In genomic region chr11:130706572-130706971, GRCh38 we compare ENCODE assay signal across 28 cellular contexts.
DNase-seq lines count a peak whose midpoint lies in the region; ATAC-seq and TF ChIP-seq lines count a peak whose summit lies in the region.
"Had no signal": no experiment of that assay in that cellular context is flagged by ENCODE, and none has a peak within 500 bp of the region (broad histone marks: within the 10 kb centered on the region; RNA-seq: fewer than 3 reads in every experiment).

No MANE protein-coding gene starts in this region.

- no peak for TF ChIP-seq CTCF in VCaP (conservative IDR thresholded peaks at IDR 0.05)
- no peak for TF ChIP-seq CTCF in fibroblast of pulmonary artery (IDR thresholded peaks at IDR 0.05; ENCODE audit: low read length, missing control alignments)
- no peak for TF ChIP-seq CTCF in GM10266 (IDR thresholded peaks at IDR 0.05; ENCODE audit: control insufficient read depth, insufficient read depth, low read depth, missing control alignments)
- no peak for TF ChIP-seq CTCF in RWPE1 (conservative IDR thresholded peaks at IDR 0.05; ENCODE audit: low read depth)

- ATAC-seq in HG03175 (IDR thresholded peaks at IDR 0.05; ENCODE audit: unreplicated experiment): no peak
- ATAC-seq: activated CD8-positive, alpha-beta T cell treated with anti-CD3 and anti-CD28 coated beads, Interleukin-2, amount 10 ng/mL, durations not matched to agents 7 days and 5 days; foreskin keratinocyte; left ventricle myocardium superior; naive thymus-derived CD4-positive, alpha-beta T cell; Panc1 had no signal

- CTCF ChIA-PET in RWPE1 (lab: Yijun Ruan, JAX): no interaction called here

- DNase-seq in GM04504 (ENCODE audit: low read depth) (peak; percentile 74), fibroblast of pulmonary artery (ENCODE audit: low read depth) (peak; percentile 12), D341Med (ENCODE audit: low spot score) (no peak), GM10266 (ENCODE audit: extremely low spot score) (no peak), RWPE1 (ENCODE audit: low spot score) (no peak)
- DNase-seq: activated CD4-positive, alpha-beta T cell treated with anti-CD3 and anti-CD28 coated beads for 4 hours; activated CD8-positive, alpha-beta T cell treated with anti-CD3 and anti-CD28 coated beads, Interleukin-2, amount 10 ng/mL, durations not matched to agents 7 days and 5 days; activated naive CD4-positive, alpha-beta T cell treated with anti-CD3 and anti-CD28 coated beads, Interleukin-2, amount 50 U/mL, for 16 hours; CD4-positive, alpha-beta T cell; DND-41; foreskin keratinocyte; H9; heart left ventricle; left ventricle myocardium superior; naive thymus-derived CD4-positive, alpha-beta T cell; NCI-H1436; NCI-H2107; nucleus accumbens; stimulated activated naive CD4-positive, alpha-beta T cell; upper lobe of right lung had no signal

- POLR2A ChIA-PET in RWPE1 (lab: Yijun Ruan, JAX; ENCODE audit: low non-redundant PET): interaction anchor here (0.6 kb wide), 1 partner anchor 82 kb away, joined by 4 read pairs; no protein-coding TSS in a partner anchor

- no peak overlapping the region for H3K4me3 ChIP-seq in fibroblast of pulmonary artery (replicated peaks; ENCODE audit: low read depth, low read length)
- H3K4me3 ChIP-seq: breast epithelium, heart left ventricle, suprapubic skin, upper lobe of right lung had no signal

- H3K27ac ChIP-seq in VCaP: peak overlapping the region; percentile 67
- H3K27ac ChIP-seq in RWPE1: no peak overlapping the region
- H3K27ac ChIP-seq: epithelial cell of prostate, foreskin keratinocyte, heart left ventricle, HL-60, KMS-11, suprapubic skin, upper lobe of right lung had no signal

Comparison
In these comparisons a context has a peak if more than half of its experiments do, and no peak if none do; other contexts are left out.
1. DNase-seq: peak in GM04504 (single experiment) and fibroblast of pulmonary artery (single experiment); none in D341Med (single experiment), GM10266 (single experiment) and RWPE1 (single experiment).